In genomic region chr1:4652631-4653327, GRCh38 we compare ENCODE assay signal across 8 cellular contexts.
DNase-seq lines count a peak whose midpoint lies in the region; ATAC-seq lines count a peak whose summit lies in the region.

No MANE protein-coding gene starts in this region.

- DNase-seq in EL: peak; percentile 3
- DNase-seq in T-helper 9 cell: peak; percentile 54
- peak; percentile 64 for DNase-seq in astrocyte of the hippocampus (ENCODE audit: low read depth, low spot score)
- peak; percentile 31 for DNase-seq in iris pigment epithelial cell (ENCODE audit: low read depth)
- peak; percentile 46 for DNase-seq in stimulated activated CD4-positive, alpha-beta T cell treated with anti-CD3 and anti-CD28 coated beads, Interleukin-1b, Interleukin-23, amount 100 ng/mL, for 48 hours
- DNase-seq in pons (ENCODE audit: low spot score): no peak
- DNase-seq in HPDE6-E6E7 (ENCODE audit: extremely low spot score): no peak

- ATAC-seq in HG03565 (IDR thresholded peaks at IDR 0.05; ENCODE audit: unreplicated experiment): peak; percentile 53

Comparison
In these comparisons a context has a peak if more than half of its experiments do, and no peak if none do; other contexts are left out.
1. DNase-seq: peak in EL (single experiment), T-helper 9 cell (single experiment), astrocyte of the hippocampus (single experiment), iris pigment epithelial cell (single experiment) and stimulated activated CD4-positive, alpha-beta T cell treated with anti-CD3 and anti-CD28 coated beads, Interleukin-1b, Interleukin-23, amount 100 ng/mL, for 48 hours (single experiment); none in pons (single experiment) and HPDE6-E6E7 (single experiment).